ENCODE assay signal across 16 cellular contexts in genomic region chr21:45026066-45026745, GRCh38. TPM values are rescaled to one million over a fixed set of nuclear protein-coding genes. Genes with fewer than 3 reads are reported as not detected.
A peak's percentile ranks its signal among the peaks of the same experiment; 100 is the strongest.
DNase-seq lines count a peak whose midpoint lies in the region; ATAC-seq and TF ChIP-seq lines count a peak whose summit lies in the region.
"Had no signal": no experiment of that assay in that cellular context is flagged by ENCODE, and none has a peak within 500 bp of the region (broad histone marks: within the 10 kb centered on the region; RNA-seq: fewer than 3 reads in every experiment).

No MANE protein-coding gene starts in this region.

- DNase-seq in BE2C, result peak; percentile 3
- peak; percentile 12 to 81 for DNase-seq in ascending aorta (ENCODE audit: low spot score in 2 of 2)
- DNase-seq in islet precursor cell, result peak; percentile 31
- DNase-seq in sigmoid colon, result peak; percentile 62
- no peak for DNase-seq in NCI-H1105 treated with DMSO at 0.1 percent for 48 hours (lab: John Stamatoyannopoulos, UW)
- no peak for DNase-seq in MG63
- DNase-seq: DMS79 treated with DMSO at 0.1 percent for 48 hours; KBM-7; NCI-H1092 treated with DMSO at 0.1 percent for 48 hours; NCI-H146; NCI-H2029 treated with DMSO at 0.1 percent for 48 hours; NCI-H226; NCI-H774; NK-92 treated with Interleukin-12 subunit alpha and Interleukin-12 subunit beta, amount 100 ng/mL, for 24 hours had no signal

- WGBS in sigmoid colon, 2 donors, result 90 to 91% methylated on average over 22 of the region's 22 CpGs

- TF ChIP-seq POLR2A in sigmoid colon (IDR thresholded peaks at IDR 0.05), result no peak

- intact Hi-C loops in ascending aorta (cut with DNase I), result no loop called here
- intact Hi-C loops in sigmoid colon (cut with DNase I), result no loop called here

- no peak for TF ChIP-seq EP300 in sigmoid colon (IDR thresholded peaks at IDR 0.05)

- TF ChIP-seq CTCF in BE2C (IDR thresholded peaks at IDR 0.05; ENCODE audit: low read depth, low read length) (no peak), ascending aorta (IDR thresholded peaks at IDR 0.05) (peak in 1 of 3 experiments; percentile 10), sigmoid colon (IDR thresholded peaks at IDR 0.05) (no peak)

- H3K4me1 ChIP-seq in BE2C, result peaks cover 12% of the 10 kb centered on the region
- peaks cover 20 to 32% of the 10 kb centered on the region in 2 donors for H3K4me1 ChIP-seq in ascending aorta
- H3K4me1 ChIP-seq in sigmoid colon, result peaks cover 0 to 4% (median under 1%) of the 10 kb centered on the region in 4 donors

- no peaks in the 10 kb centered on the region for H3K36me3 ChIP-seq in BE2C
- H3K36me3 ChIP-seq in ascending aorta, result no peaks in the 10 kb centered on the region
- H3K36me3 ChIP-seq in sigmoid colon, result no peaks in the 10 kb centered on the region
- no peaks in the 10 kb centered on the region for H3K36me3 ChIP-seq in MG63

- peak overlapping the region; percentile 87 to 90 for H3K27ac ChIP-seq in ascending aorta
- H3K27ac ChIP-seq in sigmoid colon, result no peak overlapping the region

- no peaks in the 10 kb centered on the region for H3K27me3 ChIP-seq in BE2C
- no peaks in the 10 kb centered on the region for H3K27me3 ChIP-seq in ascending aorta
- no peaks in the 10 kb centered on the region for H3K27me3 ChIP-seq in sigmoid colon
- H3K27me3 ChIP-seq in MG63, result no peaks in the 10 kb centered on the region

- H3K9me3 ChIP-seq in BE2C, result no peaks in the 10 kb centered on the region
- peaks cover 0 to 9% of the 10 kb centered on the region in 2 donors for H3K9me3 ChIP-seq in ascending aorta
- H3K9me3 ChIP-seq in sigmoid colon, result no peaks in the 10 kb centered on the region
- H3K9me3 ChIP-seq in MG63, result peaks cover 9% of the 10 kb centered on the region; the same call in 1 of the 2 replicates

- H3K4me3 ChIP-seq in BE2C (ENCODE audit: low read depth, low read length), result no peak overlapping the region
- no peak overlapping the region for H3K4me3 ChIP-seq in ascending aorta
- H3K4me3 ChIP-seq in sigmoid colon, result no peak overlapping the region
- H3K4me3 ChIP-seq in MG63, result no peak overlapping the region

- ATAC-seq in GM18517 (IDR thresholded peaks at IDR 0.05; ENCODE audit: unreplicated experiment) (no peak), HG03139 (IDR thresholded peaks at IDR 0.05; ENCODE audit: unreplicated experiment) (no peak)

RNA-seq across cellular contexts. Expression of gene ADARB1, which starts 48.2 kb away (rescaled TPM):
- 18.3 TPM for polyA plus RNA-seq in BE2C (2012; ENCODE audit: insufficient read depth, insufficient read length, low read depth)
- total RNA-seq in ascending aorta (82.9 TPM), sigmoid colon (100 to 1,000 TPM in 1 of 4 donors, 10 to 100 TPM in 3; 41.3 to 102 (median 71.0) TPM)
- 1 to 10 TPM in 2 of 3 donors, under 1 TPM in 1; 0.92 to 7.5 (median 2.4) TPM for polyA plus RNA-seq in sigmoid colon
- total RNA-seq in MG63 (2014; rRNA removed; shearing (Covaris generic); ENCODE audit: low replicate concordance), result 2.9 and 15.3 TPM in 2 replicates

Comparison
In these comparisons a context has a peak if more than half of its experiments do, and no peak if none do; other contexts are left out.
1. DNase-seq: peak in BE2C (single experiment), ascending aorta (2 of 2), islet precursor cell (single experiment) and sigmoid colon (single experiment); none in NCI-H1105 treated with DMSO at 0.1 percent for 48 hours (single experiment) and MG63 (single experiment).
2. H3K27ac ChIP-seq: peak in ascending aorta (2 of 2); none in sigmoid colon (0 of 4).